ENCODE assay signal across 1 cellular context in genomic region chr22:38860291-38861169, GRCh38.
A peak's percentile ranks its signal among the peaks of the same experiment; 100 is the strongest.
TF ChIP-seq lines count a peak whose summit lies in the region.

No MANE protein-coding gene starts in this region.

TF ChIP-seq in HepG2, 621 proteins besides CTCF, POLR2A, EP300 and RAD21 (continued from another document and continues in another):
- TF ChIP-seq ZBTB4 (CRISPR knock-in tag; IDR thresholded peaks at IDR 0.05; ENCODE audit: borderline replicate concordance) (no peak), HIC2 (CRISPR knock-in tag; IDR thresholded peaks at IDR 0.05; ENCODE audit: low read depth) (no peak), ZNF878 (CRISPR knock-in tag; IDR thresholded peaks at IDR 0.05) (no peak), ZNF530 (CRISPR knock-in tag; IDR thresholded peaks at IDR 0.05; ENCODE audit: low read depth) (no peak), PCBP2 (optimal IDR thresholded peaks at IDR 0.05; ENCODE audit: low read depth, low read length, poor library complexity, severe bottlenecking) (no peak), KIAA2018 (CRISPR knock-in tag; IDR thresholded peaks at IDR 0.05; ENCODE audit: borderline replicate concordance) (no peak), EZH2 (conservative IDR thresholded peaks at IDR 0.05; ENCODE audit: low read depth, low read length) (no peak), RBFOX2 (IDR thresholded peaks at IDR 0.05; ENCODE audit: low read depth, low read length) (no peak), NONO (IDR thresholded peaks at IDR 0.05) (no peak), NONO (CRISPR knock-in tag; conservative IDR thresholded peaks at IDR 0.05) (peak; percentile 55; the same call in 1 of the 2 replicates), NFRKB (IDR thresholded peaks at IDR 0.05) (no peak), MZF1 (CRISPR knock-in tag; IDR thresholded peaks at IDR 0.05; ENCODE audit: borderline replicate concordance) (no peak), KAT2B (IDR thresholded peaks at IDR 0.05; ENCODE audit: borderline replicate concordance, low read depth, low read length) (no peak), ZNF770 (CRISPR knock-in tag; IDR thresholded peaks at IDR 0.05) (peak; percentile 75), ZFP82 (CRISPR knock-in tag; IDR thresholded peaks at IDR 0.05; ENCODE audit: borderline replicate concordance) (no peak), MIER3 (CRISPR knock-in tag; IDR thresholded peaks at IDR 0.05; ENCODE audit: borderline replicate concordance) (no peak), PAXIP1 (CRISPR knock-in tag; conservative IDR thresholded peaks at IDR 0.05) (peak; percentile 34; the same call in 1 of the 2 replicates), ZNF724P (CRISPR knock-in tag; IDR thresholded peaks at IDR 0.05; ENCODE audit: borderline replicate concordance) (no peak), ZNF558 (CRISPR knock-in tag; IDR thresholded peaks at IDR 0.05; ENCODE audit: borderline replicate concordance) (no peak), ZNF580 (CRISPR knock-in tag; IDR thresholded peaks at IDR 0.05; ENCODE audit: borderline replicate concordance, low read depth) (no peak), ZHX2 (IDR thresholded peaks at IDR 0.05; ENCODE audit: low read depth) (no peak), ZHX2 (CRISPR knock-in tag; IDR thresholded peaks at IDR 0.05; ENCODE audit: borderline replicate concordance) (no peak), MYC (CRISPR knock-in tag; IDR thresholded peaks at IDR 0.05; ENCODE audit: borderline replicate concordance) (peak; percentile 34; the same call in 1 of the 2 replicates), ARNT2 (CRISPR knock-in tag; IDR thresholded peaks at IDR 0.05; ENCODE audit: low read depth) (0 out of 2 replicates have a peak, but pooled peaks have one; percentile 20), PHF21A (CRISPR knock-in tag; IDR thresholded peaks at IDR 0.05) (no peak), ATAD3A (CRISPR knock-in tag; IDR thresholded peaks at IDR 0.05) (no peak), SIX1 (CRISPR knock-in tag; IDR thresholded peaks at IDR 0.05; ENCODE audit: borderline replicate concordance) (no peak)
